Comparison of ENCODE assay signal across 8 cellular contexts in genomic region chr19:49157445-49158224, GRCh38. TPM values are rescaled to one million over a fixed set of nuclear protein-coding genes. Genes with fewer than 3 reads are reported as not detected.
DNase-seq lines count a peak whose midpoint lies in the region; ATAC-seq and TF ChIP-seq lines count a peak whose summit lies in the region.

Gene TRPM4, plus strand, starts transcription at chr19:49157792. Its CDS starts 75 bp downstream, at chr19:49157867.

- DNase-seq in SIG-M5 treated with dmso at 0.1 percent for 504 hours (lab: John Stamatoyannopoulos, UW; ENCODE audit: unreplicated experiment) (peak; percentile 68), SIG-M5 (lab: John Stamatoyannopoulos, UW) (no peak), NCI-H510A treated with DMSO at 0.1 percent for 48 hours (lab: John Stamatoyannopoulos, UW) (peak; percentile 69), activated T-cell treated with anti-CD3 and anti-CD28 coated beads for 48 hours (ENCODE audit: low read depth) (peak; percentile 56), esophagus muscularis mucosa (ENCODE audit: extremely low spot score) (no peak)

- no peak for TF ChIP-seq EP300 in esophagus muscularis mucosa (IDR thresholded peaks at IDR 0.05)

- no peak for TF ChIP-seq CTCF in esophagus muscularis mucosa (IDR thresholded peaks at IDR 0.05)

- peaks cover 0 to 12% (median 6%) of the 10 kb centered on the region in 4 donors for H3K36me3 ChIP-seq in esophagus muscularis mucosa
- H3K36me3 ChIP-seq in mucosa of rectum (ENCODE audit: control insufficient read depth in 2 of 2, insufficient read depth in 2 of 2, low read length in 2 of 2) = peaks cover 0 to 3% of the 10 kb centered on the region in 2 donors
- H3K36me3 ChIP-seq in stomach smooth muscle (ENCODE audit: control insufficient read depth in 2 of 2, insufficient read depth in 2 of 2, low read length in 2 of 2) = no peaks in the 10 kb centered on the region

- no peaks in the 10 kb centered on the region for H3K9me3 ChIP-seq in esophagus muscularis mucosa
- no peaks in the 10 kb centered on the region for H3K9me3 ChIP-seq in mucosa of rectum (ENCODE audit: control insufficient read depth in 2 of 2, low read length in 2 of 2)
- H3K9me3 ChIP-seq in stomach smooth muscle (ENCODE audit: control insufficient read depth in 2 of 2, low read length in 2 of 2) = no peaks in the 10 kb centered on the region

- peak; percentile 71 for TF ChIP-seq POLR2A in esophagus muscularis mucosa (IDR thresholded peaks at IDR 0.05; ENCODE audit: low read depth)

- H3K27me3 ChIP-seq in esophagus muscularis mucosa (no peaks in the 10 kb centered on the region), mucosa of rectum (ENCODE audit: control insufficient read depth in 2 of 2, insufficient read depth in 2 of 2, low read length in 2 of 2) (peaks cover 0 to 3% of the 10 kb centered on the region in 2 donors), stomach smooth muscle (ENCODE audit: control insufficient read depth in 1 of 2, insufficient read depth in 2 of 2, low read length in 2 of 2) (no peaks in the 10 kb centered on the region)

- WGBS in esophagus muscularis mucosa = under 1% methylated on average over 15 of the region's 41 CpGs

- intact Hi-C loops in esophagus muscularis mucosa (cut with DNase I) = no loop called here

- H3K4me1 ChIP-seq in esophagus muscularis mucosa = peaks cover 17 to 40% (median 29%) of the 10 kb centered on the region in 4 donors
- H3K4me1 ChIP-seq in mucosa of rectum (ENCODE audit: control insufficient read depth in 2 of 2, insufficient read depth in 2 of 2, low read length in 2 of 2) = peaks cover 14 to 31% of the 10 kb centered on the region in 2 donors
- peaks cover 24% of the 10 kb centered on the region for H3K4me1 ChIP-seq in stomach smooth muscle (ENCODE audit: control insufficient read depth, insufficient read depth, low read length)

- peak within 1 kb of the TSS; percentile 85 to 94 (median 88) for H3K27ac ChIP-seq in esophagus muscularis mucosa (replicated peaks in 1 of 4)
- peak within 1 kb of the TSS; percentile 98 to 99 for H3K27ac ChIP-seq in mucosa of rectum (ENCODE audit: low read depth in 2 of 2, low read length in 2 of 2)
- H3K27ac ChIP-seq in stomach smooth muscle (ENCODE audit: low read length) = peak within 1 kb of the TSS; percentile 67

- H3K9ac ChIP-seq in mucosa of rectum (ENCODE audit: low read depth in 1 of 2, low read length in 2 of 2) (peak within 1 kb of the TSS; percentile 92 to 94), stomach smooth muscle (ENCODE audit: low read length in 2 of 2) (peak within 1 kb of the TSS; percentile 66 to 86)

- H3K4me3 ChIP-seq in esophagus muscularis mucosa (peak within 1 kb of the TSS; percentile 88 to 94 (median 92)), mucosa of rectum (ENCODE audit: low read length in 2 of 2) (peak within 1 kb of the TSS; percentile 86 to 90), stomach smooth muscle (ENCODE audit: low read length in 2 of 2) (peak within 1 kb of the TSS; percentile 82 to 94)

- ATAC-seq in HG02981 (IDR thresholded peaks at IDR 0.05; ENCODE audit: unreplicated experiment) = no peak

RNA-seq across cellular contexts. Expression of gene TRPM4, which starts in this region (rescaled TPM):
- 10 to 100 TPM; 19.9 to 38.8 (median 27.9) TPM for total RNA-seq in esophagus muscularis mucosa

Comparison
In these comparisons a context has a peak if more than half of its experiments do, and no peak if none do; other contexts are left out.
1. DNase-seq: peak in SIG-M5 treated with dmso at 0.1 percent for 504 hours (single experiment), NCI-H510A treated with DMSO at 0.1 percent for 48 hours (single experiment) and activated T-cell treated with anti-CD3 and anti-CD28 coated beads for 48 hours (single experiment); none in SIG-M5 (single experiment) and esophagus muscularis mucosa (single experiment).
2. Peak in every context shown above with its lines, with median percentiles within 50 percentile points of each other: H3K27ac ChIP-seq and H3K4me3 ChIP-seq.